Comparison of ENCODE assay signal across 8 cellular contexts in the genomic region with DNA sequence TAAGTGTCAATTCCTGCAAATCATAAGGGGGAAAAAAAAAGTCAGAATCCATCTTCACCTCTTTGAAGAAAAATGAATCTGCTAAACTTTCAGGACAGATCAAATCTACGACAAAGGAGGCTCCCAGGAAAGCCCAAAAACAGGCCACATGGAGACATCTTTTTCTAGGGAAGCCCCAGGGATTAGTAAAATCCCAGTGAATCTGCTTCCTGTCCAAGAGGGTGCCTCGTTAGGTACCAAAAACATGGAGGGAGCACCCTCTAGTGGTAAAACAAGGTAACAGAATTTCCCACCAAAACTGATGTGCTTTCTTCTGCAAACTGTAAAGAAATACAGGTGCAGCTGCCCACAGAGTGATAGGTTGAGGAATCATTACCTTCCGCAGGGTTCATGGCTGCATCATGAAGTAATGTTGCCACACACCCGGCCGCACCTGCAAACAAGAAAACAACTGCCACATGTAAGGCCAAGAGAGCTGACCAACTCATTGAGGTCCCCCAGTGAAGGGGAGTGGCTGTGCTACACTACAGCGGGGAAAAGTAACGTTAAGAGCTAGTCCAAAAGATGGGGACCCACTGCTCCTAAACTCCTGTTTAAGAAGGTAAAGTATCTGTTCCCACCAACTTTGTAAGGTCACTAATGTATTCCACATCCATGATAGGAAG. TPM values are rescaled to one million over a fixed set of nuclear protein-coding genes. Genes with fewer than 3 reads are reported as not detected.
A peak's percentile ranks its signal among the peaks of the same experiment; 100 is the strongest.
DNase-seq lines count a peak whose midpoint lies in the region; ATAC-seq and TF ChIP-seq lines count a peak whose summit lies in the region.

No MANE protein-coding gene starts in this region.

- ATAC-seq in HG03159 (IDR thresholded peaks at IDR 0.05; ENCODE audit: unreplicated experiment), result no peak

- DNase-seq in activated naive CD4-positive, alpha-beta T cell treated with anti-CD3 and anti-CD28 coated beads, Interleukin-2, amount 10 ng/mL, durations not matched to agents 7 days and 5 days, result peak; percentile 34
- DNase-seq in activated naive CD4-positive, alpha-beta T cell treated with anti-CD3 and anti-CD28 coated beads, Interleukin-2, amount 50 U/mL, for 16 hours, result no peak
- DNase-seq in HT-29 (ENCODE audit: low spot score) (peak; percentile 76), Peyer's patch (peak in 1 of 3 donors; percentile 68), kidney tubule cell (ENCODE audit: low spot score) (peak; percentile 69), suprapubic skin (ENCODE audit: low spot score in 2 of 2) (no peak)
- peak; percentile 52 for DNase-seq in central memory CD4-positive, alpha-beta T cell

- WGBS in suprapubic skin, result 27% methylated on average over 7 of the region's 7 CpGs

- H3K27ac Mint-ChIP-seq in activated naive CD4-positive, alpha-beta T cell treated with anti-CD3 and anti-CD28 coated beads, Interleukin-2, amount 10 ng/mL, durations not matched to agents 7 days and 5 days, result no peak overlapping the region

- H3K36me3 ChIP-seq in Peyer's patch (peaks cover 0 to 39% (median 0%) of the 10 kb centered on the region in 3 donors), suprapubic skin (peaks cover 36% of the 10 kb centered on the region)

- H3K36me3 Mint-ChIP-seq in activated naive CD4-positive, alpha-beta T cell treated with anti-CD3 and anti-CD28 coated beads, Interleukin-2, amount 10 ng/mL, durations not matched to agents 7 days and 5 days, result peaks cover 31% of the 10 kb centered on the region

- peak; percentile 65 to 92 (median 85) for TF ChIP-seq CTCF in Peyer's patch (IDR thresholded peaks at IDR 0.05)
- peak; percentile 60 to 73 for TF ChIP-seq CTCF in suprapubic skin (IDR thresholded peaks at IDR 0.05)

- CTCF ChIA-PET in activated naive CD4-positive, alpha-beta T cell treated with anti-CD3 and anti-CD28 coated beads, Interleukin-2, amount 10 ng/mL, durations not matched to agents 7 days and 5 days (lab: Charles Lee), result interaction anchor here (0.6 to 5.7 kb wide), 18 partner anchors 7 to 384 kb away, joined by 3 to 40 read pairs (median 3); a partner anchor contains a TSS

- H3K4me1 Mint-ChIP-seq in activated naive CD4-positive, alpha-beta T cell treated with anti-CD3 and anti-CD28 coated beads, Interleukin-2, amount 10 ng/mL, durations not matched to agents 7 days and 5 days, result peaks cover 27% of the 10 kb centered on the region

- H3K4me1 ChIP-seq in Peyer's patch (peaks cover 0 to 14% (median 0%) of the 10 kb centered on the region in 4 donors), suprapubic skin (peaks cover 23% of the 10 kb centered on the region)

- TF ChIP-seq POLR2A in Peyer's patch (IDR thresholded peaks at IDR 0.05) (no peak), suprapubic skin (IDR thresholded peaks at IDR 0.05) (no peak)

- H3K27me3 ChIP-seq in Peyer's patch (no peaks in the 10 kb centered on the region), suprapubic skin (no peaks in the 10 kb centered on the region)

- H3K4me3 Mint-ChIP-seq in activated naive CD4-positive, alpha-beta T cell treated with anti-CD3 and anti-CD28 coated beads, Interleukin-2, amount 10 ng/mL, durations not matched to agents 7 days and 5 days, result no peak overlapping the region

- H3K9me3 Mint-ChIP-seq in activated naive CD4-positive, alpha-beta T cell treated with anti-CD3 and anti-CD28 coated beads, Interleukin-2, amount 10 ng/mL, durations not matched to agents 7 days and 5 days, result no peaks in the 10 kb centered on the region

- no peaks in the 10 kb centered on the region for H3K9me3 ChIP-seq in Peyer's patch
- H3K9me3 ChIP-seq in suprapubic skin, result no peaks in the 10 kb centered on the region

- H3K27ac ChIP-seq in Peyer's patch (no peak overlapping the region), suprapubic skin (no peak overlapping the region)

- TF ChIP-seq EP300 in suprapubic skin (IDR thresholded peaks at IDR 0.05), result no peak

- H3K4me3 ChIP-seq in Peyer's patch (no peak overlapping the region), suprapubic skin (no peak overlapping the region)

- no peaks in the 10 kb centered on the region for H3K27me3 Mint-ChIP-seq in activated naive CD4-positive, alpha-beta T cell treated with anti-CD3 and anti-CD28 coated beads, Interleukin-2, amount 10 ng/mL, durations not matched to agents 7 days and 5 days

RNA-seq across cellular contexts. Expression of a gene that starts 7.9 kb away (rescaled TPM):
- total RNA-seq in HT-29 (2014; rRNA removed; shearing (Covaris generic)), result 19.9 and 29.4 TPM in 2 replicates
- total RNA-seq in Peyer's patch (10 to 100 TPM; 16.1 to 63.5 (median 27.5) TPM), suprapubic skin (10 to 100 TPM; 37.0 to 69.4 (median 42.2) TPM)

RNA-seq across cellular contexts. Expression of a gene that starts 47.0 kb away (rescaled TPM):
- total RNA-seq in HT-29 (2014; rRNA removed; shearing (Covaris generic)), result 8.5 and 8.9 TPM in 2 replicates
- total RNA-seq in Peyer's patch, result 10 to 100 TPM; 11.6 to 76.0 (median 35.2) TPM
- 10 to 100 TPM in 2 of 4 donors, 1 to 10 TPM in 2; 9.6 to 13.5 (median 10.0) TPM for total RNA-seq in suprapubic skin

Comparison
In these comparisons a context has a peak if more than half of its experiments do, and no peak if none do; other contexts are left out.
1. DNase-seq: peak in activated naive CD4-positive, alpha-beta T cell treated with anti-CD3 and anti-CD28 coated beads, Interleukin-2, amount 10 ng/mL, durations not matched to agents 7 days and 5 days (single experiment), HT-29 (single experiment), central memory CD4-positive, alpha-beta T cell (single experiment) and kidney tubule cell (single experiment); none in activated naive CD4-positive, alpha-beta T cell treated with anti-CD3 and anti-CD28 coated beads, Interleukin-2, amount 50 U/mL, for 16 hours (single experiment) and suprapubic skin (0 of 2).